Comparison of ENCODE assay signal across 8 cellular contexts in genomic region chr2:74177697-74178096, GRCh38. TPM values are rescaled to one million over a fixed set of nuclear protein-coding genes. Genes with fewer than 3 reads are reported as not detected.
DNase-seq lines count a peak whose midpoint lies in the region; ATAC-seq and TF ChIP-seq lines count a peak whose summit lies in the region.

No MANE protein-coding gene starts in this region.

- DNase-seq in stimulated activated naive CD8-positive, alpha-beta T cell treated with anti-CD3 and anti-CD28 coated beads, Interleukin-15, Interleukin-2, amounts not matched to agents 100 U/mL and 50 U/mL, for 24 hours: no peak
- DNase-seq in breast epithelium (ENCODE audit: low spot score in 2 of 2) (no peak), aorta (no peak), foreskin melanocyte (no peak), NCI-H1105 (lab: John Stamatoyannopoulos, UW) (no peak), cerebellar nuclear complex (lab: John Stamatoyannopoulos, UW) (no peak)

- H3K36me3 ChIP-seq in breast epithelium: no peaks in the 10 kb centered on the region
- H3K36me3 ChIP-seq in aorta (ENCODE audit: control insufficient read depth in 1 of 2, insufficient read depth in 2 of 2, low read length in 1 of 2): no peaks in the 10 kb centered on the region

- H3K4me1 ChIP-seq in breast epithelium: peaks cover 0 to 9% of the 10 kb centered on the region in 2 donors
- peaks cover 72% of the 10 kb centered on the region for H3K4me1 ChIP-seq in mononuclear cell (ENCODE audit: insufficient read depth, low read length)
- H3K4me1 ChIP-seq in aorta (ENCODE audit: control insufficient read depth in 1 of 2, insufficient read depth in 2 of 2, low read length in 2 of 2): peaks cover 0 to 4% of the 10 kb centered on the region in 2 donors

- ATAC-seq in stimulated activated naive CD8-positive, alpha-beta T cell treated with anti-CD3 and anti-CD28 coated beads, Interleukin-15, Interleukin-2, amounts not matched to agents 100 U/mL and 50 U/mL, for 24 hours: no peak
- ATAC-seq in aorta (ENCODE audit: low FRiP score): no peak

- H3K27me3 ChIP-seq in breast epithelium (no peaks in the 10 kb centered on the region), mononuclear cell (ENCODE audit: insufficient read depth, low read length) (no peaks in the 10 kb centered on the region), aorta (ENCODE audit: control insufficient read depth in 1 of 2, insufficient read depth in 2 of 2, low read length in 1 of 2) (no peaks in the 10 kb centered on the region)

- H3K27ac ChIP-seq in breast epithelium (peak overlapping the region; percentile 90 to 93), aorta (ENCODE audit: low read depth in 1 of 2, low read length in 2 of 2) (no peak overlapping the region)

- H3K36me3 Mint-ChIP-seq in stimulated activated naive CD8-positive, alpha-beta T cell treated with anti-CD3 and anti-CD28 coated beads, Interleukin-15, Interleukin-2, amounts not matched to agents 100 ng/mL and 50 ng/mL, for 24 hours (ENCODE audit: low read depth): peaks cover 31% of the 10 kb centered on the region

- H3K27me3 Mint-ChIP-seq in stimulated activated naive CD8-positive, alpha-beta T cell treated with anti-CD3 and anti-CD28 coated beads, Interleukin-15, Interleukin-2, amounts not matched to agents 100 ng/mL and 50 ng/mL, for 24 hours: no peaks in the 10 kb centered on the region

- intact Hi-C loops in breast epithelium (cut with DNase I; ENCODE audit: low total_unique reads): no loop called here
- intact Hi-C loops in aorta (cut with DNase I): loop anchor here in 1 of 2 donors (1.0 kb wide), 1 partner anchor 21 kb away; the partner anchor contains the start of gene MTHFD2

- peak overlapping the region; percentile 74 to 95 (median 93) for H3K4me3 ChIP-seq in breast epithelium
- H3K4me3 ChIP-seq in mononuclear cell (ENCODE audit: low read length): peak overlapping the region; percentile 95
- peak overlapping the region; percentile 94 to 96 for H3K4me3 ChIP-seq in aorta (ENCODE audit: low read length in 2 of 2)

- no peaks in the 10 kb centered on the region for H3K9me3 Mint-ChIP-seq in stimulated activated naive CD8-positive, alpha-beta T cell treated with anti-CD3 and anti-CD28 coated beads, Interleukin-15, Interleukin-2, amounts not matched to agents 100 ng/mL and 50 ng/mL, for 24 hours

- TF ChIP-seq CTCF in breast epithelium (IDR thresholded peaks at IDR 0.05): no peak

- peak overlapping the region; percentile 88 for H3K27ac Mint-ChIP-seq in stimulated activated naive CD8-positive, alpha-beta T cell treated with anti-CD3 and anti-CD28 coated beads, Interleukin-15, Interleukin-2, amounts not matched to agents 100 ng/mL and 50 ng/mL, for 24 hours

- H3K4me1 Mint-ChIP-seq in stimulated activated naive CD8-positive, alpha-beta T cell treated with anti-CD3 and anti-CD28 coated beads, Interleukin-15, Interleukin-2, amounts not matched to agents 100 ng/mL and 50 ng/mL, for 24 hours (ENCODE audit: low read depth): peaks cover 54% of the 10 kb centered on the region

- H3K4me3 Mint-ChIP-seq in stimulated activated naive CD8-positive, alpha-beta T cell treated with anti-CD3 and anti-CD28 coated beads, Interleukin-15, Interleukin-2, amounts not matched to agents 100 ng/mL and 50 ng/mL, for 24 hours: peak overlapping the region; percentile 93

- no peak for TF ChIP-seq POLR2A in breast epithelium (IDR thresholded peaks at IDR 0.05)

- H3K9me3 ChIP-seq in breast epithelium (no peaks in the 10 kb centered on the region), mononuclear cell (ENCODE audit: low read depth, low read length) (no peaks in the 10 kb centered on the region), aorta (ENCODE audit: control insufficient read depth, low read length) (no peaks in the 10 kb centered on the region)

RNA-seq across cellular contexts. Expression of gene MOB1A, which starts 1.0 kb away (rescaled TPM):
- total RNA-seq in breast epithelium: 100 to 1,000 TPM in 1 of 3 donors, 10 to 100 TPM in 2; 87.8 to 107 (median 98.4) TPM
- total RNA-seq in mononuclear cell: 286 TPM
- total RNA-seq in aorta: 100 to 1,000 TPM; 101 to 105 TPM
- polyA plus RNA-seq in aorta: 10 to 100 TPM; 35.7 to 51.3 TPM

RNA-seq across cellular contexts. Expression of gene MTHFD2, which starts 20.7 kb away (rescaled TPM):
- total RNA-seq in breast epithelium (100 to 1,000 TPM in 1 of 3 donors, 10 to 100 TPM in 2; 41.6 to 100 (median 56.7) TPM), mononuclear cell (32.1 TPM), aorta (100 to 1,000 TPM in 1 of 2 donors, 10 to 100 TPM in 1; 55.7 to 119 TPM)
- 100 to 1,000 TPM; 135 to 180 TPM for polyA plus RNA-seq in aorta

RNA-seq across cellular contexts. Expression of gene BOLA3, which starts 30.0 kb away (rescaled TPM):
- total RNA-seq in breast epithelium (10 to 100 TPM; 27.1 to 42.6 (median 30.2) TPM), mononuclear cell (12.7 TPM), aorta (10 to 100 TPM; 13.6 to 15.3 TPM)
- 10 to 100 TPM; 44.7 to 85.1 TPM for polyA plus RNA-seq in aorta

Comparison
In these comparisons a context has a peak if more than half of its experiments do, and no peak if none do; other contexts are left out.
1. H3K27ac ChIP-seq: peak in breast epithelium (2 of 2); none in aorta (0 of 2).
2. Peak in every context shown above with its lines, with median percentiles within 50 percentile points of each other: H3K4me3 ChIP-seq.